ENCODE assay signal across 1 cellular context in genomic region chr1:5757177-5757820, GRCh38.
TF ChIP-seq lines count a peak whose summit lies in the region.

No MANE protein-coding gene starts in this region.

TF ChIP-seq in H1, 55 proteins besides CTCF, POLR2A, EP300 and RAD21:
- TF ChIP-seq SIN3A (conservative IDR thresholded peaks at IDR 0.05 in 1 of 2, IDR thresholded peaks at IDR 0.05 in 1 of 2; ENCODE audit: low read depth in 1 of 2, low read length in 2 of 2), result no peak
- TF ChIP-seq KDM4A (IDR thresholded peaks at IDR 0.05; ENCODE audit: low read depth, low read length, severe bottlenecking), result no peak
- no peak for TF ChIP-seq GABPA (IDR thresholded peaks at IDR 0.05; ENCODE audit: borderline replicate concordance, insufficient read depth, low read length)
- no peak for TF ChIP-seq MAX (IDR thresholded peaks at IDR 0.05)
- TF ChIP-seq SP4 (IDR thresholded peaks at IDR 0.05; ENCODE audit: low read length), result no peak
- no peak for TF ChIP-seq EZH2 (IDR thresholded peaks at IDR 0.05; ENCODE audit: low read depth, low read length, severe bottlenecking)
